Comparison of ENCODE assay signal across 8 cellular contexts in genomic region chr4:142405021-142405991, GRCh38.
DNase-seq lines count a peak whose midpoint lies in the region; ATAC-seq and TF ChIP-seq lines count a peak whose summit lies in the region.

No MANE protein-coding gene starts in this region.

- no peaks in the 10 kb centered on the region for H3K27me3 Mint-ChIP-seq in CD4-positive, alpha-beta T cell

- H3K4me2 ChIP-seq in Karpas-422 (ENCODE audit: low read depth, low read length, poor library complexity, severe bottlenecking), result no peak overlapping the region

- H3K9me3 Mint-ChIP-seq in CD4-positive, alpha-beta T cell, result no peaks in the 10 kb centered on the region

- no peaks in the 10 kb centered on the region for H3K9me2 ChIP-seq in Karpas-422 (replicated peaks; ENCODE audit: insufficient read depth, low read length)

- peak overlapping the region; percentile 64 for H3K27ac ChIP-seq in CD4-positive, alpha-beta T cell (ENCODE audit: low read depth, low read length)
- peak overlapping the region; percentile 53 for H3K27ac ChIP-seq in colonic mucosa
- no peak overlapping the region for H3K27ac ChIP-seq in Karpas-422 (ENCODE audit: low read length)

- no peaks in the 10 kb centered on the region for H3K4me1 ChIP-seq in colonic mucosa
- peaks cover 3% of the 10 kb centered on the region; the same call in 1 of the 2 replicates for H3K4me1 ChIP-seq in Karpas-422 (ENCODE audit: low read length)

- H3K9ac ChIP-seq in colonic mucosa (ENCODE audit: low read depth in 2 of 2, low read length in 2 of 2) (peak overlapping the region in 1 of 2 donors; percentile 3), Karpas-422 (ENCODE audit: low read length) (no peak overlapping the region)

- WGBS in lower leg skin, 2 donors, result 1 to 5% methylated on average over 14 of the region's 14 CpGs

- no peak overlapping the region for H2AFZ ChIP-seq in Karpas-422 (ENCODE audit: low read length)

- H4K20me1 ChIP-seq in Karpas-422 (ENCODE audit: insufficient read depth, low read depth, low read length), result no peaks in the 10 kb centered on the region

- H3K27ac Mint-ChIP-seq in CD4-positive, alpha-beta T cell, result peak overlapping the region; percentile 96

- no peak for TF ChIP-seq RAD21 in Ishikawa (IDR thresholded peaks at IDR 0.05; ENCODE audit: low read depth)

- no peak for TF ChIP-seq CTCF in CD4-positive, alpha-beta T cell (IDR thresholded peaks at IDR 0.05)
- TF ChIP-seq CTCF in colonic mucosa (IDR thresholded peaks at IDR 0.05) (no peak), lower leg skin (IDR thresholded peaks at IDR 0.05) (no peak)

- TF ChIP-seq POLR2A in lower leg skin (IDR thresholded peaks at IDR 0.05), result no peak

- H3K36me3 ChIP-seq in colonic mucosa, result no peaks in the 10 kb centered on the region
- no peaks in the 10 kb centered on the region for H3K36me3 ChIP-seq in Karpas-422 (ENCODE audit: insufficient read depth, low read length)

- H3K4me1 Mint-ChIP-seq in CD4-positive, alpha-beta T cell (ENCODE audit: low read depth), result peaks cover 72% of the 10 kb centered on the region

- peak overlapping the region; percentile 34 for H3K4me3 ChIP-seq in colonic mucosa
- H3K4me3 ChIP-seq in lower leg skin (ENCODE audit: low read depth, poor library complexity, severe bottlenecking), result peak overlapping the region; percentile 19
- no peak overlapping the region for H3K4me3 ChIP-seq in Karpas-422 (ENCODE audit: low read length)

- POLR2A ChIA-PET in CD4-positive, alpha-beta T cell (lab: Charles Lee), result interaction anchor here (0.7 to 6.6 kb wide), 23 partner anchors 10 to 309 kb away, joined by 3 to 116 read pairs (median 4); no protein-coding TSS in a partner anchor

- H3K9me3 ChIP-seq in CD4-positive, alpha-beta T cell (ENCODE audit: control insufficient read depth, low read length), result no peaks in the 10 kb centered on the region
- H3K9me3 ChIP-seq in colonic mucosa (no peaks in the 10 kb centered on the region), Karpas-422 (ENCODE audit: low read length) (no peaks in the 10 kb centered on the region)

- DNase-seq in CD4-positive, alpha-beta T cell, result peak; percentile 11 to 54 (median 36)
- peak; percentile 26 for DNase-seq in activated CD4-positive, CD25-positive, alpha-beta regulatory T cell treated with anti-CD3 and anti-CD28 coated beads, Interleukin-2, amount 50 U/mL, for 16 hours (ENCODE audit: low read depth, low spot score)
- DNase-seq in colonic mucosa (peak; percentile 48), lower leg skin (ENCODE audit: low spot score in 2 of 2) (peak; percentile 61 to 86), Karpas-422 (no peak)
- DNase-seq in stimulated activated CD8-positive, alpha-beta memory T cell treated with anti-CD3 and anti-CD28 coated beads, Interleukin-15, amount 100 ng/mL, for 48 hours (ENCODE audit: low read depth in 2 of 2), result peak; percentile 24 to 37

- no peaks in the 10 kb centered on the region for H3K79me2 ChIP-seq in Karpas-422 (ENCODE audit: low read length)

- CTCF ChIA-PET in CD4-positive, alpha-beta T cell (lab: Charles Lee), result interaction anchor here (0.8 to 2.7 kb wide), 8 partner anchors 8 to 162 kb away, joined by 3 to 11 read pairs (median 5); no protein-coding TSS in a partner anchor

- TF ChIP-seq EP300 in Ishikawa (IDR thresholded peaks at IDR 0.05; ENCODE audit: borderline replicate concordance), result no peak

- ATAC-seq in CD4-positive, alpha-beta T cell (ENCODE audit: poor library complexity), result peak; percentile 64
- ATAC-seq in GM21515 (IDR thresholded peaks at IDR 0.05; ENCODE audit: unreplicated experiment), result peak; percentile 65

- peaks cover 35% of the 10 kb centered on the region for H3K36me3 Mint-ChIP-seq in CD4-positive, alpha-beta T cell (ENCODE audit: low read depth)

- H3K27me3 ChIP-seq in CD4-positive, alpha-beta T cell (ENCODE audit: control insufficient read depth, insufficient read depth, low read length), result no peaks in the 10 kb centered on the region
- H3K27me3 ChIP-seq in colonic mucosa, result no peaks in the 10 kb centered on the region
- no peaks in the 10 kb centered on the region for H3K27me3 ChIP-seq in Karpas-422 (ENCODE audit: low read length)

- intact Hi-C loops in CD4-positive, alpha-beta T cell (cut with DNase I, micrococcal nuclease), result loop anchor here in 1 of 2 experiments (2.0 kb wide), 3 partner anchors 13 to 161 kb away; no protein-coding TSS in a partner anchor
- intact Hi-C loops in colonic mucosa (cut with DNase I) (no loop called here), lower leg skin (cut with DNase I; ENCODE audit: low total_unique reads) (no loop called here)

- peak overlapping the region; percentile 99 for H3K4me3 Mint-ChIP-seq in CD4-positive, alpha-beta T cell

TF ChIP-seq in Ishikawa, 13 proteins besides CTCF, POLR2A, EP300 and RAD21:
- no peak for TF ChIP-seq REST (IDR thresholded peaks at IDR 0.05; ENCODE audit: low read depth)
- TF ChIP-seq CREB1 (IDR thresholded peaks at IDR 0.05; ENCODE audit: low read depth), result no peak
- peak; percentile 93 for TF ChIP-seq USF1 (IDR thresholded peaks at IDR 0.05)
- peak; percentile 29; the same call in 1 of the 2 replicates for TF ChIP-seq TCF12 (IDR thresholded peaks at IDR 0.05; ENCODE audit: low read depth)
- TF ChIP-seq TAF1 (IDR thresholded peaks at IDR 0.05; ENCODE audit: low read depth), result peak; percentile 34; the same call in 1 of the 2 replicates
- peak; percentile 51; the same call in 1 of the 2 replicates for TF ChIP-seq MAX (IDR thresholded peaks at IDR 0.05)
- TF ChIP-seq TEAD4 (IDR thresholded peaks at IDR 0.05), result no peak
- TF ChIP-seq CEBPB (IDR thresholded peaks at IDR 0.05), result peak; percentile 30; the same call in 1 of the 2 replicates
- no peak for TF ChIP-seq FOXM1 (IDR thresholded peaks at IDR 0.05; ENCODE audit: borderline replicate concordance, low read depth)
- no peak for TF ChIP-seq NFIC (IDR thresholded peaks at IDR 0.05)
- no peak for TF ChIP-seq YY1 (IDR thresholded peaks at IDR 0.05; ENCODE audit: low read depth)
- TF ChIP-seq EGR1 (IDR thresholded peaks at IDR 0.05), result no peak
- no peak for TF ChIP-seq ZBTB7A (IDR thresholded peaks at IDR 0.05; ENCODE audit: low read depth)
